8 cellular contexts compared by ENCODE assay signal in the genomic region with DNA sequence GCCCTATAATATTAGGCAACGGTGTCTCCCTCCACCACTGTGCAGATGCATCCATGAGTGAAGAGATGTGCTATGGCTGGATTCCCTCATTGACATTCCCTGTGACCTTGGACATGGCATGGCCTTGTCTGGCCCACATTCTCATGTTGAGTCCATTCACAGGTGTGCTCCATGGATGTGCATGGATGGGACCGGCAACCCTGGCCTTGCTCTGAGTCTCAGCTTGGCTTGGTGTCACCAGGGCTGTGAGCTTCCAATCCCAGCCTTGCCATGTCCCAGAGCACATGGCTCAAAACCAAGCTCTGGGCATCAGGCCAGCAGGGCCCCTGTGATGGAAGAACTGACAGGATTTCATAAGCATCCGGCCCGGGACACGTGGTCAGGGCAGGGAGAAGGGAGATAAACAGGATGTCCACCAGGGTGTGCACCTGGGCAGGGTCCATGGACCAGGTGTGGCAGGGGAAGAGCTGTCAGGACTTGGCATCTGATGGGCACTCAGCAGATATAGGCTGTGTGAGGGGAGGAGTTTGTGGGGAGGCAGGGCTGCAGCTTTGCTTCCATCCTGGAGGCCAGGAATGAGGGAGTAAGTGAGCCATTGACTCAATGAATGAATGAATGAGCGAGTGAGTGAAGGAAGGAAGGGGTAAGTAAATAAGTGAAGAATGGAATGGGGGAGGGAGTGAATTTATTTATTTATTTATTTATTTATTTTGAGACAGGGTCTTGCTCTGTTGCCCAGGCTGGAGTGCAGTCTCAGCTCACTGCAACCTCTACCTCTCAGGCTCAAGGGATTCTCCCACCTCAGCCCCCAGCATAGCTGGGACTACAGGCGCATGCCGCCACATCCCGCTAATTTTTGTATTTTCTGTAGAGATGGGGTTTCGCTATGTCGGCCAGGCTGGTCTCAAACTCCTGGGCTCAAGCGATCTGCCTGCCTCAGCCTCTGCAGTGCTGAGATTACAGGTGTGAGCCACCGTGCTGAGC. TPM values are rescaled to one million over a fixed set of nuclear protein-coding genes. Genes with fewer than 3 reads are reported as not detected.
A peak's percentile ranks its signal among the peaks of the same experiment; 100 is the strongest.
DNase-seq lines count a peak whose midpoint lies in the region; ATAC-seq and TF ChIP-seq lines count a peak whose summit lies in the region.

No MANE protein-coding gene starts in this region.

- peak; percentile 93 for ATAC-seq in left lobe of liver
- ATAC-seq in HG03571 (IDR thresholded peaks at IDR 0.05; ENCODE audit: unreplicated experiment): no peak

- H3K4me1 ChIP-seq in DOHH2 (ENCODE audit: control insufficient read depth, low read length): peaks cover 39% of the 10 kb centered on the region
- H3K4me1 ChIP-seq in Karpas-422 (ENCODE audit: low read length): peaks cover 52% of the 10 kb centered on the region

- DNase-seq in Karpas-422: peak; percentile 81
- peak; percentile 97 for DNase-seq in SHP77 (lab: John Stamatoyannopoulos, UW)
- DNase-seq in brain microvascular endothelial cell: peak; percentile 76
- DNase-seq in left lobe of liver (ENCODE audit: low spot score): peak; percentile 99
- DNase-seq in stromal cell of bone marrow (ENCODE audit: low read depth): peak; percentile 62
- no peak for DNase-seq in GM10266 (ENCODE audit: extremely low spot score)

- H3K4me2 ChIP-seq in DOHH2 (ENCODE audit: low read length) (peak overlapping the region; percentile 50), Karpas-422 (ENCODE audit: low read depth, low read length, poor library complexity, severe bottlenecking) (peak overlapping the region; percentile 65)

- no peaks in the 10 kb centered on the region for H3K36me3 ChIP-seq in DOHH2 (ENCODE audit: control insufficient read depth, low read length)
- H3K36me3 ChIP-seq in Karpas-422 (ENCODE audit: insufficient read depth, low read length): no peaks in the 10 kb centered on the region
- H3K36me3 ChIP-seq in brain microvascular endothelial cell (replicated peaks): no peaks in the 10 kb centered on the region

- H3K9me3 ChIP-seq in DOHH2 (ENCODE audit: control insufficient read depth, insufficient read depth, low read length) (no peaks in the 10 kb centered on the region), Karpas-422 (ENCODE audit: low read length) (no peaks in the 10 kb centered on the region)

- H3K79me2 ChIP-seq in DOHH2 (ENCODE audit: control insufficient read depth, low read length): no peaks in the 10 kb centered on the region
- H3K79me2 ChIP-seq in Karpas-422 (ENCODE audit: low read length): no peaks in the 10 kb centered on the region

- peak overlapping the region; percentile 62; the same call in 1 of the 2 replicates for H3K9ac ChIP-seq in Karpas-422 (ENCODE audit: low read length)

- in situ Hi-C loops in brain microvascular endothelial cell (cut with HindIII; ENCODE audit: low pct_ligation_motif_present, low sequenced_read_pairs): no loop called here

- peaks cover 4% of the 10 kb centered on the region; the same call in 1 of the 2 replicates for H3F3A ChIP-seq in DOHH2 (ENCODE audit: control insufficient read depth, insufficient read depth)

- H3K4me3 ChIP-seq in DOHH2 (ENCODE audit: low read length) (peak overlapping the region; percentile 41), Karpas-422 (ENCODE audit: low read length) (no peak overlapping the region; the same call in 1 of the 2 replicates), brain microvascular endothelial cell (ENCODE audit: low read depth, low read length) (no peak overlapping the region)

- no peaks in the 10 kb centered on the region for H3K9me2 ChIP-seq in DOHH2 (replicated peaks; ENCODE audit: control insufficient read depth, low read length)
- H3K9me2 ChIP-seq in Karpas-422 (replicated peaks; ENCODE audit: insufficient read depth, low read length): no peaks in the 10 kb centered on the region

- H2AFZ ChIP-seq in Karpas-422 (ENCODE audit: low read length): no peak overlapping the region

- 0 out of 2 replicates have a peak, but pooled peaks cover 4% of the 10 kb centered on the region for H4K20me1 ChIP-seq in DOHH2 (ENCODE audit: control insufficient read depth, insufficient read depth, low read depth, low read length)
- H4K20me1 ChIP-seq in Karpas-422 (ENCODE audit: insufficient read depth, low read depth, low read length): no peaks in the 10 kb centered on the region

- H3K27me3 ChIP-seq in DOHH2 (ENCODE audit: control insufficient read depth, low read length): peaks cover 9% of the 10 kb centered on the region
- H3K27me3 ChIP-seq in Karpas-422 (ENCODE audit: low read length): no peaks in the 10 kb centered on the region
- no peaks in the 10 kb centered on the region for H3K27me3 ChIP-seq in brain microvascular endothelial cell (replicated peaks)

- TF ChIP-seq CTCF in DOHH2 (IDR thresholded peaks at IDR 0.05; ENCODE audit: low read depth, low read length, poor library complexity, severe bottlenecking) (peak; percentile 1), brain microvascular endothelial cell (IDR thresholded peaks at IDR 0.05; ENCODE audit: low read depth, low read length, missing control alignments) (peak; percentile 66), GM10266 (IDR thresholded peaks at IDR 0.05; ENCODE audit: control insufficient read depth, insufficient read depth, low read depth, missing control alignments) (no peak)

- H3K27ac ChIP-seq in DOHH2 (ENCODE audit: low read depth, low read length) (no peak overlapping the region), Karpas-422 (ENCODE audit: low read length) (peak overlapping the region; percentile 53; the same call in 1 of the 2 replicates), brain microvascular endothelial cell (no peak overlapping the region)

RNA-seq across cellular contexts. Expression of gene NRSN2, which starts 15.7 kb away (rescaled TPM):
- 18.2 and 28.3 TPM in 2 replicates for total RNA-seq in Karpas-422 (2014; rRNA removed; shearing (Covaris generic); ENCODE audit: low replicate concordance)
- total RNA-seq in left lobe of liver: 3.1 TPM

RNA-seq across cellular contexts. Expression of gene TRIB3, which starts 18.0 kb away (rescaled TPM):
- 122 and 197 TPM in 2 replicates for total RNA-seq in Karpas-422 (2014; rRNA removed; shearing (Covaris generic); ENCODE audit: low replicate concordance)
- total RNA-seq in left lobe of liver: 18.3 TPM

RNA-seq across cellular contexts. Expression of gene SOX12, which starts 37.2 kb away (rescaled TPM):
- 8.3 and 18.0 TPM in 2 replicates for total RNA-seq in Karpas-422 (2014; rRNA removed; shearing (Covaris generic); ENCODE audit: low replicate concordance)
- total RNA-seq in left lobe of liver: 5.6 TPM

RNA-seq across cellular contexts. Expression of gene RBCK1, which starts 45.5 kb away (rescaled TPM):
- total RNA-seq in Karpas-422 (2014; rRNA removed; shearing (Covaris generic); ENCODE audit: low replicate concordance): 96.6 and 142 TPM in 2 replicates
- total RNA-seq in left lobe of liver: 73.9 TPM
